Comparison of ENCODE assay signal across 17 cellular contexts in the genomic region with DNA sequence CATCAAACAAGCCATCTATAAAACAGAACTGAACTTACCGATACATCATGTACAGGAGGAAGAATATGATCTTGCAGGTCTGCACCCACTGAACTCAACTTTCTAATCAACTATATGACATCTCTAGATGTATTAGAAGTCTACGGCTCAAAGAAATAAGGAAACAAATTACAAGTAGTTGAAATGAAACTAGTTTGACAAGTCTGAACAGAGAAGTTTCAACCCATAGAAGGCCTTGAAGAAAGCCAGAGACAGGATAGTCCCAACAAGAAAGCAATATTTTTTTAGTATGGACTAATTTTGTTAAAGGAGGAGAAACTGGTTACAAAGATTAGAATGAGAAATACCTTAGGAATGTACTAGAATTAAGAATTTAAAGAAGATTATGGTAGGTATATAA. TPM values are rescaled to one million over a fixed set of nuclear protein-coding genes. Genes with fewer than 3 reads are reported as not detected.
DNase-seq lines count a peak whose midpoint lies in the region; TF ChIP-seq lines count a peak whose summit lies in the region.
"Had no signal": no experiment of that assay in that cellular context is flagged by ENCODE, and none has a peak within 500 bp of the region (broad histone marks: within the 10 kb centered on the region; RNA-seq: fewer than 3 reads in every experiment).

A gene with protein sequence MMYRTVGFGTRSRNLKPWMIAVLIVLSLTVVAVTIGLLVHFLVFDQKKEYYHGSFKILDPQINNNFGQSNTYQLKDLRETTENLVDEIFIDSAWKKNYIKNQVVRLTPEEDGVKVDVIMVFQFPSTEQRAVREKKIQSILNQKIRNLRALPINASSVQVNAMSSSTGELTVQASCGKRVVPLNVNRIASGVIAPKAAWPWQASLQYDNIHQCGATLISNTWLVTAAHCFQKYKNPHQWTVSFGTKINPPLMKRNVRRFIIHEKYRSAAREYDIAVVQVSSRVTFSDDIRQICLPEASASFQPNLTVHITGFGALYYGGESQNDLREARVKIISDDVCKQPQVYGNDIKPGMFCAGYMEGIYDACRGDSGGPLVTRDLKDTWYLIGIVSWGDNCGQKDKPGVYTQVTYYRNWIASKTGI (minus strand): TSS at position 149 of the 400 bp plus-strand sequence. CDS start 100 bp downstream, at position 49.

- H3K4me1 Mint-ChIP-seq in progenitor cell of endocrine pancreas (ENCODE audit: low read depth): peaks cover 4% of the 10 kb centered on the region
- H3K4me1 Mint-ChIP-seq: CD4-positive, alpha-beta memory T cell; H9 had no signal

- H3K18ac ChIP-seq in mesenchymal stem cell (ENCODE audit: low read depth in 1 of 2, low read length in 2 of 2): no peak within 1 kb of the TSS

- no peak within 1 kb of the TSS for H2BK5ac ChIP-seq in mesenchymal stem cell (ENCODE audit: low read depth, low read length, poor library complexity, severe bottlenecking)

- H3K36me3 ChIP-seq in mammary epithelial cell (ENCODE audit: insufficient read depth, low read length) (no peaks in the 10 kb centered on the region), esophagus (ENCODE audit: control insufficient read depth in 2 of 2, insufficient read depth in 2 of 2, low read length in 1 of 2) (no peaks in the 10 kb centered on the region), mesenchymal stem cell (ENCODE audit: control insufficient read depth in 1 of 2, insufficient read depth in 2 of 2, low read depth in 1 of 2, low read length in 2 of 2) (no peaks in the 10 kb centered on the region)
- H3K36me3 ChIP-seq: BE2C had no signal

- H3K4me1 ChIP-seq in mammary epithelial cell (ENCODE audit: insufficient read depth, low read length) (no peaks in the 10 kb centered on the region), esophagus (ENCODE audit: control insufficient read depth in 2 of 2, insufficient read depth in 2 of 2, low read length in 1 of 2) (no peaks in the 10 kb centered on the region), mesenchymal stem cell (ENCODE audit: control insufficient read depth, insufficient read depth, low read depth, low read length) (no peaks in the 10 kb centered on the region)
- H3K4me1 ChIP-seq: A549, BE2C had no signal

- H3K36me3 Mint-ChIP-seq in progenitor cell of endocrine pancreas (ENCODE audit: insufficient read depth): no peaks in the 10 kb centered on the region
- H3K36me3 Mint-ChIP-seq: CD4-positive, alpha-beta memory T cell had no signal

- H2AFZ ChIP-seq in mammary epithelial cell (ENCODE audit: low read depth, low read length): peak within 1 kb of the TSS; percentile 27
- no peak within 1 kb of the TSS for H2AFZ ChIP-seq in mesenchymal stem cell (ENCODE audit: low read depth, low read length)

- H3K9me3 ChIP-seq in mammary epithelial cell (replicated peaks; ENCODE audit: insufficient read depth, low read length) (no peaks in the 10 kb centered on the region), esophagus (ENCODE audit: control insufficient read depth in 2 of 2, insufficient read depth in 1 of 2, low read depth in 1 of 2, low read length in 1 of 2) (no peaks in the 10 kb centered on the region), mesenchymal stem cell (ENCODE audit: control insufficient read depth, low read length) (no peaks in the 10 kb centered on the region)
- H3K9me3 ChIP-seq: A549, BE2C had no signal

- TF ChIP-seq CTCF in mammary epithelial cell (conservative IDR thresholded peaks at IDR 0.05 in 1 of 2, IDR thresholded peaks at IDR 0.05 in 1 of 2; ENCODE audit: extremely low read depth in 1 of 2, insufficient read depth in 1 of 2, low read depth in 1 of 2, low read length in 2 of 2) (no peak), progenitor cell of endocrine pancreas (IDR thresholded peaks at IDR 0.05; ENCODE audit: unreplicated experiment) (no peak), lower leg skin (IDR thresholded peaks at IDR 0.05) (no peak)

- H3K27me3 Mint-ChIP-seq in progenitor cell of endocrine pancreas: no peaks in the 10 kb centered on the region

- H3K79me1 ChIP-seq in mesenchymal stem cell (replicated peaks; ENCODE audit: low read length, poor library complexity, severe bottlenecking): no peaks in the 10 kb centered on the region

- dilution Hi-C loops in mammary epithelial cell (cut with HindIII; ENCODE audit: low sequenced_read_pairs): no loop called here

- CTCF ChIA-PET in mammary epithelial cell (lab: Charles Lee; ENCODE audit: low non-redundant PET): no interaction called here

- H3K23ac ChIP-seq in mesenchymal stem cell (ENCODE audit: low read length in 2 of 2): no peak within 1 kb of the TSS

- H3K9ac ChIP-seq in mammary epithelial cell (ENCODE audit: insufficient read depth, low read length): no peak within 1 kb of the TSS
- H3K9ac ChIP-seq in mesenchymal stem cell (ENCODE audit: low read length): no peak within 1 kb of the TSS

- no peaks in the 10 kb centered on the region for H4K20me1 ChIP-seq in mammary epithelial cell (ENCODE audit: insufficient read depth, low read length)

- no peak within 1 kb of the TSS for H4K8ac ChIP-seq in mesenchymal stem cell (ENCODE audit: low read length)

- H3K27ac ChIP-seq in mammary epithelial cell (ENCODE audit: insufficient read depth, low read depth, low read length) (no peak within 1 kb of the TSS), esophagus (ENCODE audit: low read depth in 2 of 2, low read length in 1 of 2) (no peak within 1 kb of the TSS), mesenchymal stem cell (ENCODE audit: low read length, poor library complexity, severe bottlenecking) (no peak within 1 kb of the TSS)
- H3K27ac ChIP-seq: A549, C4-2B had no signal

- H3K27me3 ChIP-seq in mammary epithelial cell (ENCODE audit: insufficient read depth, low read length): no peaks in the 10 kb centered on the region
- no peaks in the 10 kb centered on the region for H3K27me3 ChIP-seq in esophagus (ENCODE audit: control insufficient read depth in 1 of 2, insufficient read depth in 2 of 2, low read length in 2 of 2)
- no peaks in the 10 kb centered on the region for H3K27me3 ChIP-seq in mesenchymal stem cell (ENCODE audit: control insufficient read depth in 1 of 2, insufficient read depth in 1 of 2, low read length in 2 of 2)
- H3K27me3 ChIP-seq: BE2C had no signal

- no peak within 1 kb of the TSS for H4K91ac ChIP-seq in mesenchymal stem cell (ENCODE audit: low read length)

- no peak for TF ChIP-seq POLR2A in lower leg skin (IDR thresholded peaks at IDR 0.05)

- H3K27ac Mint-ChIP-seq in progenitor cell of endocrine pancreas: peak within 1 kb of the TSS; percentile 6
- H3K27ac Mint-ChIP-seq: CD4-positive, alpha-beta memory T cell; H9 had no signal

- intact Hi-C loops in mammary epithelial cell (cut with micrococcal nuclease): no loop called here
- intact Hi-C loops in lower leg skin (cut with DNase I; ENCODE audit: low total_unique reads): no loop called here

- H2BK12ac ChIP-seq in mesenchymal stem cell (ENCODE audit: low read length in 2 of 2): no peak within 1 kb of the TSS

- in situ Hi-C loops in mammary epithelial cell (cut with MboI; ENCODE audit: low sequenced_read_pairs in 2 of 2): no loop called here

- H3K9me3 Mint-ChIP-seq in progenitor cell of endocrine pancreas (ENCODE audit: low read depth): peaks cover 8% of the 10 kb centered on the region

- H2AK5ac ChIP-seq in mesenchymal stem cell (ENCODE audit: low read length, severe bottlenecking): no peak within 1 kb of the TSS

- peak; percentile 5 for DNase-seq in mammary epithelial cell
- no peak for DNase-seq in progenitor cell of endocrine pancreas (ENCODE audit: low spot score, unreplicated experiment)
- DNase-seq in lower leg skin (ENCODE audit: low spot score in 2 of 2): no peak
- no peak for DNase-seq in mucosa of gallbladder (ENCODE audit: low spot score)
- DNase-seq in mesenchymal stem cell: no peak
- DNase-seq: BE2C; CD4-positive, alpha-beta memory T cell; DMS153; DMS79 treated with DMSO at 0.1 percent for 48 hours; EL; GOT3; H9 had no signal

- no TSS peak for BruUV-seq in mammary epithelial cell (replicated peaks; lab: Mats Ljungman, UMichigan)

- H3K4me3 ChIP-seq in mammary epithelial cell (replicated peaks in 1 of 3; ENCODE audit: insufficient read depth in 1 of 3, low read depth in 2 of 3, low read length in 3 of 3) (no peak within 1 kb of the TSS), esophagus (ENCODE audit: low read depth in 1 of 2, low read length in 2 of 2) (peak within 1 kb of the TSS; percentile 18 to 61), lower leg skin (ENCODE audit: low read depth, poor library complexity, severe bottlenecking) (no peak within 1 kb of the TSS), mesenchymal stem cell (ENCODE audit: insufficient read depth in 1 of 2, low read depth in 1 of 2, low read length in 2 of 2) (no peak within 1 kb of the TSS)
- H3K4me3 ChIP-seq: A549 had no signal

- H3K4me3 Mint-ChIP-seq in progenitor cell of endocrine pancreas (ENCODE audit: low read depth): no peak within 1 kb of the TSS
- H3K4me3 Mint-ChIP-seq: CD4-positive, alpha-beta memory T cell; H9 had no signal

- no peak within 1 kb of the TSS for H3K14ac ChIP-seq in mesenchymal stem cell (ENCODE audit: low read length in 2 of 2)

- H2BK120ac ChIP-seq in mesenchymal stem cell (ENCODE audit: low read depth, low read length): no peak within 1 kb of the TSS

- 27% methylated on average over 2 of the region's 2 CpGs for WGBS in mammary epithelial cell (ENCODE audit: low coverage, missing lambda C conversion rate)
- WGBS in esophagus, 2 donors: 42 to 54% methylated on average over 2 of the region's 2 CpGs
- WGBS in lower leg skin, 2 donors: 42 to 52% methylated on average over 2 of the region's 2 CpGs
- 89% methylated on average over 1 of the region's 2 CpGs for WGBS in mesenchymal stem cell

- H3K79me2 ChIP-seq in mammary epithelial cell (ENCODE audit: insufficient read depth, low read length): no peaks in the 10 kb centered on the region

- H3K4ac ChIP-seq in mesenchymal stem cell (ENCODE audit: low read depth in 1 of 2, low read length in 2 of 2): no peak within 1 kb of the TSS

- no peak within 1 kb of the TSS for H2BK15ac ChIP-seq in mesenchymal stem cell (ENCODE audit: low read depth, poor library complexity, severe bottlenecking)

- no peak within 1 kb of the TSS for H3K4me2 ChIP-seq in mammary epithelial cell (ENCODE audit: insufficient read depth, low read depth, low read length)
- H3K4me2 ChIP-seq in mesenchymal stem cell (ENCODE audit: low read length, poor library complexity, severe bottlenecking): no peak within 1 kb of the TSS
- H3K4me2 ChIP-seq: A549 had no signal

RNA-seq across cellular contexts. Expression of the gene that starts here (rescaled TPM):
- not detected for total RNA-seq in mammary epithelial cell
- not detected for polyA plus RNA-seq in mammary epithelial cell
- not detected for polyA minus RNA-seq in mammary epithelial cell
- polyA plus RNA-seq in esophagus: 10 to 100 TPM; 57.7 to 64.5 TPM
- total RNA-seq in progenitor cell of endocrine pancreas: not detected in 2 replicates
- total RNA-seq in lower leg skin: not detected
- not detected for total RNA-seq in mucosa of gallbladder
- polyA plus RNA-seq in mesenchymal stem cell (2013, experiment 1 of 2): 0.03 TPM
- not detected for polyA plus RNA-seq in mesenchymal stem cell (2013, experiment 2 of 2)
- total RNA-seq: CD4-positive, alpha-beta memory T cell; H9; HT-29 had no signal
- polyA plus RNA-seq: A549; AG04450; CD4-positive, alpha-beta memory T cell had no signal

Comparison
In these comparisons a context has a peak if more than half of its experiments do, and no peak if none do; other contexts are left out.
1. RNA of the gene that starts here (polyA plus RNA-seq): 57.7 to 64.5 TPM in esophagus; not detected in mammary epithelial cell (single experiment); every median in the first group is over 10 times any median in the second.
2. Peak in DNase-seq in mammary epithelial cell; RNA of the gene not detected or under 1 TPM.
3. H3K4me3 ChIP-seq: peak in esophagus (2 of 2); none in mammary epithelial cell (0 of 3), lower leg skin (single experiment) and mesenchymal stem cell (0 of 2).